1 cellular context compared by ENCODE assay signal in genomic region chr14:68979722-68980552, GRCh38.
TF ChIP-seq lines count a peak whose summit lies in the region.

No MANE protein-coding gene starts in this region.

TF ChIP-seq in WTC11, 78 proteins besides CTCF, POLR2A, EP300 and RAD21 (continued from another document and continues in another):
- TF ChIP-seq ZBTB43 (CRISPR knock-in tag; IDR thresholded peaks at IDR 0.05), result no peak
- no peak for TF ChIP-seq MLX (CRISPR knock-in tag; IDR thresholded peaks at IDR 0.05)
- no peak for TF ChIP-seq ELF4 (CRISPR knock-in tag; IDR thresholded peaks at IDR 0.05; ENCODE audit: low read depth)
- TF ChIP-seq E2F5 (CRISPR knock-in tag; IDR thresholded peaks at IDR 0.05), result peak; percentile 50; the same call in 1 of the 2 replicates
- no peak for TF ChIP-seq NR2C2 (CRISPR knock-in tag; IDR thresholded peaks at IDR 0.05)
- no peak for TF ChIP-seq PRRX2 (CRISPR knock-in tag; IDR thresholded peaks at IDR 0.05)
- no peak for TF ChIP-seq GABPB1 (CRISPR knock-in tag; IDR thresholded peaks at IDR 0.05)
- TF ChIP-seq CREB1 (CRISPR knock-in tag; IDR thresholded peaks at IDR 0.05), result 0 out of 2 replicates have a peak, but pooled peaks have one; percentile 9
- no peak for TF ChIP-seq GRHL2 (CRISPR knock-in tag; IDR thresholded peaks at IDR 0.05; ENCODE audit: insufficient replicate concordance, severe bottlenecking)
- TF ChIP-seq ATF6 (CRISPR knock-in tag; IDR thresholded peaks at IDR 0.05), result no peak
- no peak for TF ChIP-seq FOXJ3 (CRISPR knock-in tag; IDR thresholded peaks at IDR 0.05; ENCODE audit: borderline replicate concordance)
- no peak for TF ChIP-seq ZNF425 (CRISPR knock-in tag; conservative IDR thresholded peaks at IDR 0.05)
- TF ChIP-seq NFE2L1 (CRISPR knock-in tag; IDR thresholded peaks at IDR 0.05), result no peak
- TF ChIP-seq ZNF671 (CRISPR knock-in tag; IDR thresholded peaks at IDR 0.05), result no peak
- TF ChIP-seq RELA (CRISPR knock-in tag; IDR thresholded peaks at IDR 0.05; ENCODE audit: borderline replicate concordance), result no peak
- no peak for TF ChIP-seq ZNF219 (CRISPR knock-in tag; IDR thresholded peaks at IDR 0.05; ENCODE audit: borderline replicate concordance)
- peak; percentile 58; the same call in 1 of the 2 replicates for TF ChIP-seq AFF4 (CRISPR knock-in tag; IDR thresholded peaks at IDR 0.05; ENCODE audit: borderline replicate concordance)
- TF ChIP-seq ATF1 (CRISPR knock-in tag; IDR thresholded peaks at IDR 0.05), result no peak
- no peak for TF ChIP-seq ZMAT4 (CRISPR knock-in tag; IDR thresholded peaks at IDR 0.05)
- TF ChIP-seq KAT7 (CRISPR knock-in tag; IDR thresholded peaks at IDR 0.05; ENCODE audit: borderline replicate concordance), result no peak
- TF ChIP-seq ARID4B (CRISPR knock-in tag; IDR thresholded peaks at IDR 0.05; ENCODE audit: borderline replicate concordance), result no peak
- 0 out of 2 replicates have a peak, but pooled peaks have one; percentile 18 for TF ChIP-seq USF1 (CRISPR knock-in tag; IDR thresholded peaks at IDR 0.05)
- TF ChIP-seq TCF7 (CRISPR knock-in tag; IDR thresholded peaks at IDR 0.05; ENCODE audit: low read depth), result no peak
- no peak for TF ChIP-seq USF2 (CRISPR knock-in tag; IDR thresholded peaks at IDR 0.05)
- TF ChIP-seq ZNF121 (CRISPR knock-in tag; IDR thresholded peaks at IDR 0.05), result no peak
- no peak for TF ChIP-seq ZNF281 (CRISPR knock-in tag; IDR thresholded peaks at IDR 0.05)
- no peak for TF ChIP-seq STAT6 (CRISPR knock-in tag; conservative IDR thresholded peaks at IDR 0.05; ENCODE audit: low read depth)
- TF ChIP-seq ZNF138 (CRISPR knock-in tag; conservative IDR thresholded peaks at IDR 0.05), result no peak
